8 cellular contexts compared by ENCODE assay signal in genomic region chrX:72100824-72101351, GRCh38. TPM values are rescaled to one million over a fixed set of nuclear protein-coding genes. Genes with fewer than 3 reads are reported as not detected.
A peak's percentile ranks its signal among the peaks of the same experiment; 100 is the strongest.
DNase-seq lines count a peak whose midpoint lies in the region; ATAC-seq and TF ChIP-seq lines count a peak whose summit lies in the region.

No MANE protein-coding gene starts in this region.

- no peaks in the 10 kb centered on the region for H3K36me3 ChIP-seq in GM23338 (ENCODE audit: insufficient read depth)

- H3K9me2 ChIP-seq in GM23338 (ENCODE audit: insufficient read depth) = no peaks in the 10 kb centered on the region

- no peaks in the 10 kb centered on the region for H3K4me1 ChIP-seq in GM23338 (ENCODE audit: insufficient read depth)

- no peaks in the 10 kb centered on the region for H3K27me3 ChIP-seq in GM23338 (ENCODE audit: insufficient read depth)

- H3K9me3 Mint-ChIP-seq in GM23338 = no peaks in the 10 kb centered on the region
- H3K9me3 Mint-ChIP-seq in activated T-helper 1 cell treated with anti-CD3 and anti-CD28 coated beads, Interleukin-12 subunit alpha, Interleukin-12 subunit beta, Interleukin-2, Interleukin-4 antibody, amounts not matched to agents 30 ng/mL and 10 ng/mL and 1 ng/mL, durations not matched to agents 14 hours and 24 hours and 36 hours = no peaks in the 10 kb centered on the region

- H3K27ac Mint-ChIP-seq in GM23338 = peak overlapping the region; percentile 67; the same call in 1 of the 2 replicates
- H3K27ac Mint-ChIP-seq in activated T-helper 1 cell treated with anti-CD3 and anti-CD28 coated beads, Interleukin-12 subunit alpha, Interleukin-12 subunit beta, Interleukin-2, Interleukin-4 antibody, amounts not matched to agents 30 ng/mL and 10 ng/mL and 1 ng/mL, durations not matched to agents 14 hours and 24 hours and 36 hours = peak overlapping the region; percentile 85

- no peak overlapping the region for H3K4me2 ChIP-seq in GM23338

- ATAC-seq in GM23338 = no peak

- no peaks in the 10 kb centered on the region for H3K79me2 ChIP-seq in GM23338 (replicated peaks; ENCODE audit: insufficient read depth)

- H3K4me3 ChIP-seq in GM12865 (ENCODE audit: low read depth, low read length) (no peak overlapping the region), GM23338 (no peak overlapping the region)

- no peaks in the 10 kb centered on the region for H3K36me3 Mint-ChIP-seq in GM23338 (ENCODE audit: low read depth)
- no peaks in the 10 kb centered on the region for H3K36me3 Mint-ChIP-seq in activated T-helper 1 cell treated with anti-CD3 and anti-CD28 coated beads, Interleukin-12 subunit alpha, Interleukin-12 subunit beta, Interleukin-2, Interleukin-4 antibody, amounts not matched to agents 30 ng/mL and 10 ng/mL and 1 ng/mL, durations not matched to agents 14 hours and 24 hours and 36 hours (ENCODE audit: low read depth)

- peaks cover 11% of the 10 kb centered on the region for H3K27me3 Mint-ChIP-seq in GM23338 (ENCODE audit: insufficient read depth, low read depth, poor library complexity)
- H3K27me3 Mint-ChIP-seq in activated T-helper 1 cell treated with anti-CD3 and anti-CD28 coated beads, Interleukin-12 subunit alpha, Interleukin-12 subunit beta, Interleukin-2, Interleukin-4 antibody, amounts not matched to agents 30 ng/mL and 10 ng/mL and 1 ng/mL, durations not matched to agents 14 hours and 24 hours and 36 hours (ENCODE audit: insufficient read depth) = peaks cover 40% of the 10 kb centered on the region

- H3K4me1 Mint-ChIP-seq in GM23338 = peaks cover 19% of the 10 kb centered on the region
- H3K4me1 Mint-ChIP-seq in activated T-helper 1 cell treated with anti-CD3 and anti-CD28 coated beads, Interleukin-12 subunit alpha, Interleukin-12 subunit beta, Interleukin-2, Interleukin-4 antibody, amounts not matched to agents 30 ng/mL and 10 ng/mL and 1 ng/mL, durations not matched to agents 14 hours and 24 hours and 36 hours (ENCODE audit: low read depth) = peaks cover 50% of the 10 kb centered on the region

- H4K20me1 ChIP-seq in GM23338 (replicated peaks; ENCODE audit: insufficient read depth) = no peaks in the 10 kb centered on the region

- no peak overlapping the region for H3K4me3 Mint-ChIP-seq in GM23338
- H3K4me3 Mint-ChIP-seq in activated T-helper 1 cell treated with anti-CD3 and anti-CD28 coated beads, Interleukin-12 subunit alpha, Interleukin-12 subunit beta, Interleukin-2, Interleukin-4 antibody, amounts not matched to agents 30 ng/mL and 10 ng/mL and 1 ng/mL, durations not matched to agents 14 hours and 24 hours and 36 hours = peak overlapping the region; percentile 52

- intact Hi-C loops in activated T-helper 1 cell treated with anti-CD3 and anti-CD28 coated beads, Interleukin-12 subunit alpha, Interleukin-12 subunit beta, Interleukin-2, Interleukin-4 antibody, amounts not matched to agents 30 ng/mL and 10 ng/mL and 1 ng/mL, durations not matched to agents 14 hours and 24 hours and 36 hours (cut with micrococcal nuclease) = loop anchor here (1.0 to 2.0 kb wide), 3 partner anchors 20 to 83 kb away; no protein-coding TSS in a partner anchor

- no peaks in the 10 kb centered on the region for H3F3A ChIP-seq in GM23338 (replicated peaks; ENCODE audit: low read depth)

- DNase-seq in GM12865 (ENCODE audit: low read depth) (peak; percentile 84), GM23338 (ENCODE audit: low spot score) (no peak), NOMO-1 (lab: John Stamatoyannopoulos, UW; ENCODE audit: unreplicated experiment in 2 of 2) (peak; percentile 95 to 97), renal cortical epithelial cell (ENCODE audit: low read depth) (peak; percentile 27), D341Med (ENCODE audit: low spot score) (no peak), NCI-H526 (lab: John Stamatoyannopoulos, UW) (no peak), middle frontal gyrus (ENCODE audit: extremely low spot score, low spot score) (no peak)
- peak; percentile 71 for DNase-seq in activated T-helper 1 cell treated with anti-CD3 and anti-CD28 coated beads, Interleukin-12 subunit alpha, Interleukin-12 subunit beta, Interleukin-2, Interleukin-4 antibody, amounts not matched to agents 30 ng/mL and 10 ng/mL and 1 ng/mL, durations not matched to agents 14 hours and 24 hours and 36 hours (ENCODE audit: low spot score)

- no peak overlapping the region for H3K27ac ChIP-seq in GM23338 (ENCODE audit: low read depth)

- TF ChIP-seq CTCF in GM12865 (IDR thresholded peaks at IDR 0.05; ENCODE audit: insufficient read depth, low read depth, low read length, missing control alignments) = no peak
- TF ChIP-seq CTCF in GM23338 (conservative IDR thresholded peaks at IDR 0.05; ENCODE audit: low read depth in 2 of 2) = no peak

- no peak overlapping the region for H2AFZ ChIP-seq in GM23338

TF ChIP-seq in GM23338, 12 proteins besides CTCF, POLR2A, EP300 and RAD21 (continues in another document):
- TF ChIP-seq ZNF462 (CRISPR knock-in tag; IDR thresholded peaks at IDR 0.05) = no peak

RNA-seq across cellular contexts. Expression of gene RTL5, which starts 30.8 kb away (rescaled TPM):
- total RNA-seq in GM23338 (2014; rRNA removed; shearing (Covaris generic)) = 0.35 and 0.94 TPM in 2 replicates
- polyA plus RNA-seq in GM23338 (2016; fragmentation: Nextera tagmentation; extraction: Ambion mirVana) = 0.31 and 0.52 TPM in 2 replicates
- 0.26 and 0.29 TPM in 2 replicates for total RNA-seq in activated T-helper 1 cell treated with anti-CD3 and anti-CD28 coated beads, Interleukin-12 subunit alpha, Interleukin-12 subunit beta, Interleukin-2, Interleukin-4 antibody, amounts not matched to agents 30 ng/mL and 10 ng/mL and 1 ng/mL, durations not matched to agents 14 hours and 24 hours and 36 hours
- 0.17 and 3.9 TPM in 2 replicates for total RNA-seq in renal cortical epithelial cell

Comparison
In these comparisons a context has a peak if more than half of its experiments do, and no peak if none do; other contexts are left out.
1. DNase-seq: peak in GM12865 (single experiment), NOMO-1 (2 of 2), activated T-helper 1 cell treated with anti-CD3 and anti-CD28 coated beads, Interleukin-12 subunit alpha, Interleukin-12 subunit beta, Interleukin-2, Interleukin-4 antibody, amounts not matched to agents 30 ng/mL and 10 ng/mL and 1 ng/mL, durations not matched to agents 14 hours and 24 hours and 36 hours (single experiment) and renal cortical epithelial cell (single experiment); none in GM23338 (single experiment), D341Med (single experiment), NCI-H526 (0 of 2) and middle frontal gyrus (single experiment).